In genomic region chr6:33314515-33314942, GRCh38 we compare ENCODE assay signal across 8 cellular contexts. TPM values are rescaled to one million over a fixed set of nuclear protein-coding genes. Genes with fewer than 3 reads are reported as not detected.
A peak's percentile ranks its signal among the peaks of the same experiment; 100 is the strongest.
DNase-seq lines count a peak whose midpoint lies in the region; ATAC-seq, FAIRE-seq and TF ChIP-seq lines count a peak whose summit lies in the region.

No MANE protein-coding gene starts in this region.

- intact Hi-C loops in Right ventricle myocardium superior (cut with DNase I): no loop called here

- peaks cover 16% of the 10 kb centered on the region for H3K36me3 ChIP-seq in HUES48 (ENCODE audit: control insufficient read depth, insufficient read depth, low read length)
- peaks cover 42% of the 10 kb centered on the region for H3K36me3 ChIP-seq in SJSA1
- no peaks in the 10 kb centered on the region for H3K36me3 ChIP-seq in parathyroid adenoma (ENCODE audit: control insufficient read depth, insufficient read depth, low read length)

- no peak overlapping the region for H3K9ac ChIP-seq in HUES48 (ENCODE audit: low read depth, low read length)
- H3K9ac ChIP-seq in parathyroid adenoma: no peak overlapping the region

- H3K4me1 Mint-ChIP-seq in activated naive CD8-positive, alpha-beta T cell treated with anti-CD3 and anti-CD28 coated beads, Interleukin-2, amount 10 ng/mL, durations not matched to agents 7 days and 5 days: peaks cover 47% of the 10 kb centered on the region

- peak; percentile 13 for ATAC-seq in activated naive CD8-positive, alpha-beta T cell treated with anti-CD3 and anti-CD28 coated beads, Interleukin-2, amount 10 ng/mL, durations not matched to agents 7 days and 5 days (ENCODE audit: low read depth)
- ATAC-seq in Right ventricle myocardium superior (ENCODE audit: poor library complexity): peak; percentile 8

- H3K4me2 ChIP-seq in parathyroid adenoma (ENCODE audit: low read length): peak overlapping the region; percentile 100

- H3K4me3 ChIP-seq in HUES48 (ENCODE audit: low read depth, low read length): peak overlapping the region; percentile 98
- peak overlapping the region; percentile 69 for H3K4me3 ChIP-seq in SJSA1
- peak overlapping the region; percentile 94 for H3K4me3 ChIP-seq in parathyroid adenoma (ENCODE audit: low read depth, low read length)

- DNase-seq in COLO668 (lab: John Stamatoyannopoulos, UW; ENCODE audit: unreplicated experiment) (peak; percentile 55), SJSA1 (ENCODE audit: low read depth in 1 of 2, low spot score in 2 of 2) (peak; percentile 69 to 74), Right ventricle myocardium superior (peak; percentile 64), urothelium cell line (ENCODE audit: low spot score) (peak; percentile 36), middle frontal gyrus (ENCODE audit: extremely low spot score, low spot score) (no peak)
- DNase-seq in activated naive CD8-positive, alpha-beta T cell treated with anti-CD3 and anti-CD28 coated beads, Interleukin-2, amount 10 ng/mL, durations not matched to agents 7 days and 5 days: peak; percentile 61

- H3K79me2 ChIP-seq in parathyroid adenoma: peaks cover 10% of the 10 kb centered on the region

- H3K36me3 Mint-ChIP-seq in activated naive CD8-positive, alpha-beta T cell treated with anti-CD3 and anti-CD28 coated beads, Interleukin-2, amount 10 ng/mL, durations not matched to agents 7 days and 5 days: peaks cover 42% of the 10 kb centered on the region

- H3K27me3 Mint-ChIP-seq in activated naive CD8-positive, alpha-beta T cell treated with anti-CD3 and anti-CD28 coated beads, Interleukin-2, amount 10 ng/mL, durations not matched to agents 7 days and 5 days: no peaks in the 10 kb centered on the region

- H2AFZ ChIP-seq in parathyroid adenoma: peak overlapping the region; percentile 91

- H3K4me1 ChIP-seq in HUES48 (ENCODE audit: control insufficient read depth, insufficient read depth, low read length): peaks cover 30% of the 10 kb centered on the region
- peaks cover 29% of the 10 kb centered on the region for H3K4me1 ChIP-seq in SJSA1 (replicated peaks)
- peaks cover 29% of the 10 kb centered on the region for H3K4me1 ChIP-seq in parathyroid adenoma

- POLR2A ChIA-PET in activated naive CD8-positive, alpha-beta T cell treated with anti-CD3 and anti-CD28 coated beads, Interleukin-2, amount 10 ng/mL, durations not matched to agents 7 days and 5 days (lab: Charles Lee): interaction anchor here (1.2 to 2.5 kb wide), 2 partner anchors 30 to 37 kb away, joined by 4 to 20 read pairs; partner anchors contain the start of gene B3GALT4

- H3K27ac ChIP-seq in HUES48 (ENCODE audit: low read depth, low read length) (no peak overlapping the region), SJSA1 (peak overlapping the region; percentile 84), parathyroid adenoma (peak overlapping the region; percentile 96)

- H3K27me3 ChIP-seq in HUES48 (ENCODE audit: control insufficient read depth, insufficient read depth, low read length) (no peaks in the 10 kb centered on the region), SJSA1 (replicated peaks) (no peaks in the 10 kb centered on the region), parathyroid adenoma (ENCODE audit: control insufficient read depth, insufficient read depth, low read length) (no peaks in the 10 kb centered on the region)

- H3K9me3 Mint-ChIP-seq in activated naive CD8-positive, alpha-beta T cell treated with anti-CD3 and anti-CD28 coated beads, Interleukin-2, amount 10 ng/mL, durations not matched to agents 7 days and 5 days: no peaks in the 10 kb centered on the region

- peak overlapping the region; percentile 97 for H3K27ac Mint-ChIP-seq in activated naive CD8-positive, alpha-beta T cell treated with anti-CD3 and anti-CD28 coated beads, Interleukin-2, amount 10 ng/mL, durations not matched to agents 7 days and 5 days

- FAIRE-seq in urothelium cell line (lab: Jason Lieb, UNC): peak; percentile 65

- H3K4me3 Mint-ChIP-seq in activated naive CD8-positive, alpha-beta T cell treated with anti-CD3 and anti-CD28 coated beads, Interleukin-2, amount 10 ng/mL, durations not matched to agents 7 days and 5 days: peak overlapping the region; percentile 98

- H3K9me3 ChIP-seq in HUES48 (ENCODE audit: control insufficient read depth, insufficient read depth, low read length) (no peaks in the 10 kb centered on the region), SJSA1 (replicated peaks) (no peaks in the 10 kb centered on the region), parathyroid adenoma (ENCODE audit: control insufficient read depth, low read length) (no peaks in the 10 kb centered on the region)

- no peak for TF ChIP-seq CTCF in parathyroid adenoma (IDR thresholded peaks at IDR 0.05)

RNA-seq across cellular contexts. Expression of gene TAPBP, which starts 0.7 kb away (rescaled TPM):
- total RNA-seq in SJSA1 (2014; rRNA removed; shearing (Covaris generic)): 57.8 and 64.3 TPM in 2 replicates
- 100 to 1,000 TPM; 250 to 257 TPM for total RNA-seq in activated naive CD8-positive, alpha-beta T cell treated with anti-CD3 and anti-CD28 coated beads, Interleukin-2, amount 10 ng/mL, durations not matched to agents 7 days and 5 days
- total RNA-seq in Right ventricle myocardium superior: 78.2 TPM

RNA-seq across cellular contexts. Expression of gene ZBTB22, which starts 3.0 kb away (rescaled TPM):
- total RNA-seq in SJSA1 (2014; rRNA removed; shearing (Covaris generic)): 5.6 and 10.1 TPM in 2 replicates
- 10 to 100 TPM; 20.9 to 24.5 TPM for total RNA-seq in activated naive CD8-positive, alpha-beta T cell treated with anti-CD3 and anti-CD28 coated beads, Interleukin-2, amount 10 ng/mL, durations not matched to agents 7 days and 5 days
- 11.6 TPM for total RNA-seq in Right ventricle myocardium superior

RNA-seq across cellular contexts. Expression of gene DAXX, which starts 8.2 kb away (rescaled TPM):
- total RNA-seq in SJSA1 (2014; rRNA removed; shearing (Covaris generic)): 37.2 and 44.5 TPM in 2 replicates
- 100 to 1,000 TPM; 108 to 117 TPM for total RNA-seq in activated naive CD8-positive, alpha-beta T cell treated with anti-CD3 and anti-CD28 coated beads, Interleukin-2, amount 10 ng/mL, durations not matched to agents 7 days and 5 days
- total RNA-seq in Right ventricle myocardium superior: 18.2 TPM

RNA-seq across cellular contexts. Expression of gene RGL2, which starts 15.8 kb away (rescaled TPM):
- total RNA-seq in SJSA1 (2014; rRNA removed; shearing (Covaris generic)): 24.5 and 35.7 TPM in 2 replicates
- total RNA-seq in activated naive CD8-positive, alpha-beta T cell treated with anti-CD3 and anti-CD28 coated beads, Interleukin-2, amount 10 ng/mL, durations not matched to agents 7 days and 5 days: 10 to 100 TPM; 65.4 to 65.5 TPM
- 60.5 TPM for total RNA-seq in Right ventricle myocardium superior

RNA-seq across cellular contexts. Expression of gene PFDN6, which starts 25.1 kb away (rescaled TPM):
- 66.3 and 67.8 TPM in 2 replicates for total RNA-seq in SJSA1 (2014; rRNA removed; shearing (Covaris generic))
- total RNA-seq in activated naive CD8-positive, alpha-beta T cell treated with anti-CD3 and anti-CD28 coated beads, Interleukin-2, amount 10 ng/mL, durations not matched to agents 7 days and 5 days: 10 to 100 TPM; 53.3 to 54.7 TPM
- total RNA-seq in Right ventricle myocardium superior: 44.4 TPM
